9 cellular contexts compared by ENCODE assay signal in genomic region chr3:125141596-125142417, GRCh38.
DNase-seq lines count a peak whose midpoint lies in the region; ATAC-seq, FAIRE-seq and TF ChIP-seq lines count a peak whose summit lies in the region.
"Had no signal": no experiment of that assay in that cellular context is flagged by ENCODE, and none has a peak within 500 bp of the region (broad histone marks: within the 10 kb centered on the region; RNA-seq: fewer than 3 reads in every experiment).

No MANE protein-coding gene starts in this region.

- TF ChIP-seq CTCF in astrocyte of the spinal cord (IDR thresholded peaks at IDR 0.05; ENCODE audit: low read depth, low read length) (peak; percentile 17), kidney (IDR thresholded peaks at IDR 0.05; ENCODE audit: borderline replicate concordance, extremely low read depth, insufficient read depth) (no peak)

- ATAC-seq in HG03025 (IDR thresholded peaks at IDR 0.05; ENCODE audit: low FRiP score, unreplicated experiment) = peak; percentile 38

- intact Hi-C loops in kidney (cut with DNase I) = no loop called here

- no peak for FAIRE-seq in kidney (lab: Jason Lieb, UNC)

- no peak overlapping the region for H3K4me3 ChIP-seq in astrocyte of the spinal cord (ENCODE audit: low read depth, low read length)
- peak overlapping the region; percentile 14 to 37 for H3K4me3 ChIP-seq in kidney (ENCODE audit: low read length in 2 of 2)

- no peaks in the 10 kb centered on the region for H3K36me3 ChIP-seq in kidney (ENCODE audit: control insufficient read depth in 1 of 2, insufficient read depth in 2 of 2, low read length in 2 of 2)

- H3K9me3 Mint-ChIP-seq in T-helper 1 cell treated with Interleukin-12 subunit alpha and Interleukin-12 subunit beta and Interleukin-4 antibody, amounts not matched to agents 30 μg/mL and 1 μg/mL, for 36 hours = peaks cover 4% of the 10 kb centered on the region

- peaks cover 56% of the 10 kb centered on the region for H3K4me1 Mint-ChIP-seq in T-helper 1 cell treated with Interleukin-12 subunit alpha and Interleukin-12 subunit beta and Interleukin-4 antibody, amounts not matched to agents 30 μg/mL and 1 μg/mL, for 36 hours (ENCODE audit: low read depth)

- H3K4me1 ChIP-seq in kidney (ENCODE audit: control insufficient read depth in 1 of 2, insufficient read depth in 1 of 2, low read depth in 1 of 2, low read length in 2 of 2) = peaks cover 4 to 13% of the 10 kb centered on the region in 2 donors

- in situ Hi-C loops in astrocyte of the spinal cord (cut with HindIII; ENCODE audit: low sequenced_read_pairs) = no loop called here

- peaks cover 4% of the 10 kb centered on the region for H3K36me3 Mint-ChIP-seq in T-helper 1 cell treated with Interleukin-12 subunit alpha and Interleukin-12 subunit beta and Interleukin-4 antibody, amounts not matched to agents 30 μg/mL and 1 μg/mL, for 36 hours (ENCODE audit: low read depth)

- H3K4me3 Mint-ChIP-seq in T-helper 1 cell treated with Interleukin-12 subunit alpha and Interleukin-12 subunit beta and Interleukin-4 antibody, amounts not matched to agents 30 μg/mL and 1 μg/mL, for 36 hours = peak overlapping the region; percentile 74

- H3K27ac ChIP-seq in kidney (ENCODE audit: low read depth in 2 of 2, low read length in 2 of 2) = peak overlapping the region; percentile 43 to 51
- H3K27ac ChIP-seq: 22Rv1 had no signal

- H3K27ac Mint-ChIP-seq in T-helper 1 cell treated with Interleukin-12 subunit alpha and Interleukin-12 subunit beta and Interleukin-4 antibody, amounts not matched to agents 30 μg/mL and 1 μg/mL, for 36 hours = peak overlapping the region; percentile 79

- DNase-seq in NCI-H1105 treated with DMSO at 0.1 percent for 48 hours (lab: John Stamatoyannopoulos, UW) (peak; percentile 37), NCI-H1105 (lab: John Stamatoyannopoulos, UW) (no peak), astrocyte of the spinal cord (ENCODE audit: low read depth, low spot score) (peak; percentile 44), kidney (peak; percentile 94), NCI-H226 (no peak)
- peak; percentile 34 for DNase-seq in stimulated activated CD4-positive, alpha-beta T cell treated with anti-CD3 and anti-CD28 coated beads, Interleukin-2, amount 100 ng/mL, for 4 hours (ENCODE audit: low read depth)

- H3K27me3 Mint-ChIP-seq in T-helper 1 cell treated with Interleukin-12 subunit alpha and Interleukin-12 subunit beta and Interleukin-4 antibody, amounts not matched to agents 30 μg/mL and 1 μg/mL, for 36 hours (ENCODE audit: low read depth) = peaks cover 53% of the 10 kb centered on the region

- no peaks in the 10 kb centered on the region for H3K9me3 ChIP-seq in kidney (ENCODE audit: control insufficient read depth in 1 of 2, low read length in 2 of 2)

- H3K9ac ChIP-seq in kidney (ENCODE audit: low read length in 2 of 2) = no peak overlapping the region

Comparison
In these comparisons a context has a peak if more than half of its experiments do, and no peak if none do; other contexts are left out.
1. DNase-seq: peak in NCI-H1105 treated with DMSO at 0.1 percent for 48 hours (single experiment), astrocyte of the spinal cord (single experiment), kidney (single experiment) and stimulated activated CD4-positive, alpha-beta T cell treated with anti-CD3 and anti-CD28 coated beads, Interleukin-2, amount 100 ng/mL, for 4 hours (single experiment); none in NCI-H1105 (single experiment) and NCI-H226 (single experiment).